In the genomic region with DNA sequence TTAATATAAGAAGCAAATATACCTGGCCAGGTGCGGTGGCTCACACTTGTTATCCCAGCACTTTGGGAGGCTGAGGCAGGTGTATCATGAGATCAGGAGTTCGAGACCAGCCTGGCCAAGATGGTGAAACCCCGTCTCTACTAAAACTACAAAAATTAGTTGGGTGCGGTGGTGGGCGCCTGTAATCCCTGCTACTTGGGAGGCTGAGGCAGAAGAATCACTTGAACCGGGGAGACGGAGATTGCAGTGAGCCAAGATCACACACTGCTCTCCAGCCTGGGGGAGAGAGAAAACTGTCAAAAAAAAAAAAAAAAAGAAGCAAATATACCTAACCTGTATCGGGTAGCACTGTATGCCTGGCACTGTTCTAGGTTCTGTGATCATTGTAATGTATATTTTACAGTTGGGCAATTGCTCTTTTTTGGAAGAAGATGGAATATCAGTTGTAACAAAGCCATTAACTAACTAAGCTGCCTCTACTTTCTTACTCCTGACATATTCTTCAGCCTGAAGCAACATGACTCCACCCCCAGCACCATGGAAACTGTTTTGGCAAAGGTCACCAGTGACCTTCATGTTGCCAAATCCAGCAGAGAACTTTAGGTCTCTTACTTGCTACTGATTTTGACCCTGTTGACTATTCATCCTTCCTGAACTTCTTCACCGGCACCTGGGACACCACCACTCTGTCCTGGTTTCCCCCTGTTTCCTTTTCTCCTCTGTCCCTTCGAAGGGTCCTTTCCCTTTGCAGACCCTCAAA, we compare ENCODE assay signal across 20 cellular contexts.
DNase-seq lines count a peak whose midpoint lies in the region; ATAC-seq and TF ChIP-seq lines count a peak whose summit lies in the region.
"Had no signal": no experiment of that assay in that cellular context is flagged by ENCODE, and none has a peak within 500 bp of the region (broad histone marks: within the 10 kb centered on the region; RNA-seq: fewer than 3 reads in every experiment).

No MANE protein-coding gene starts in this region.

- TF ChIP-seq CTCF in LNCaP clone FGC (IDR thresholded peaks at IDR 0.05; ENCODE audit: control insufficient read depth, extremely low read depth, insufficient read depth) = no peak
- no peak for TF ChIP-seq CTCF in colonic mucosa (IDR thresholded peaks at IDR 0.05)

- ATAC-seq in GM18502 (IDR thresholded peaks at IDR 0.05; ENCODE audit: poor library complexity, unreplicated experiment) = no peak
- ATAC-seq: CD8-positive, alpha-beta T cell; GM12878; K562; SK-N-SH treated with all-trans-retinoic acid at 6 μM for 48 hours had no signal

- no peak overlapping the region for H3K9ac ChIP-seq in colonic mucosa (ENCODE audit: low read depth in 2 of 2, low read length in 2 of 2)

- H3K36me3 ChIP-seq in colonic mucosa = no peaks in the 10 kb centered on the region
- H3K36me3 ChIP-seq in H7 (replicated peaks; ENCODE audit: control insufficient read depth, insufficient read depth, low read length) = no peaks in the 10 kb centered on the region
- H3K36me3 ChIP-seq: MG63, SJCRH30 had no signal

- H3K4me3 ChIP-seq in LNCaP clone FGC (ENCODE audit: low read depth, low read length) = no peak overlapping the region
- H3K4me3 ChIP-seq in colonic mucosa = no peak overlapping the region
- no peak overlapping the region for H3K4me3 ChIP-seq in H7 (ENCODE audit: insufficient read depth, low read depth, low read length)
- H3K4me3 ChIP-seq: GM12878, K562, MG63, SJCRH30 had no signal

- H3K27ac ChIP-seq in colonic mucosa = no peak overlapping the region
- H3K27ac ChIP-seq: C4-2B, SJCRH30 had no signal

- H3K27me3 ChIP-seq in colonic mucosa (no peaks in the 10 kb centered on the region), H7 (ENCODE audit: control insufficient read depth, insufficient read depth, low read length) (no peaks in the 10 kb centered on the region)

- no peaks in the 10 kb centered on the region for H3K4me1 ChIP-seq in colonic mucosa
- H3K4me1 ChIP-seq: Caco-2, SJCRH30 had no signal

- intact Hi-C loops in colonic mucosa (cut with DNase I) = no loop called here

- peak; percentile 2 for DNase-seq in LNCaP clone FGC (ENCODE audit: low read depth)
- DNase-seq in colonic mucosa = peak; percentile 2
- DNase-seq in mesenteric fat pad (ENCODE audit: low spot score) = peak; percentile 39
- peak; percentile 20 for DNase-seq in ureter (ENCODE audit: low spot score)
- DNase-seq in H7 = no peak
- no peak for DNase-seq in cerebellum (ENCODE audit: low spot score)
- DNase-seq: Caco-2, Kasumi-1, MG63, NCI-H2029, NCI-H446, NCI-H524 treated with DMSO at 0.1 percent for 48 hours, NCI-H774, SJCRH30 had no signal

- no peaks in the 10 kb centered on the region for H3K9me3 ChIP-seq in colonic mucosa
- H3K9me3 ChIP-seq: Caco-2, MG63, SJCRH30 had no signal

Comparison
In these comparisons a context has a peak if more than half of its experiments do, and no peak if none do; other contexts are left out.
1. DNase-seq: peak in LNCaP clone FGC (single experiment), colonic mucosa (single experiment), mesenteric fat pad (single experiment) and ureter (single experiment); none in H7 (single experiment) and cerebellum (single experiment).